In the genomic region with DNA sequence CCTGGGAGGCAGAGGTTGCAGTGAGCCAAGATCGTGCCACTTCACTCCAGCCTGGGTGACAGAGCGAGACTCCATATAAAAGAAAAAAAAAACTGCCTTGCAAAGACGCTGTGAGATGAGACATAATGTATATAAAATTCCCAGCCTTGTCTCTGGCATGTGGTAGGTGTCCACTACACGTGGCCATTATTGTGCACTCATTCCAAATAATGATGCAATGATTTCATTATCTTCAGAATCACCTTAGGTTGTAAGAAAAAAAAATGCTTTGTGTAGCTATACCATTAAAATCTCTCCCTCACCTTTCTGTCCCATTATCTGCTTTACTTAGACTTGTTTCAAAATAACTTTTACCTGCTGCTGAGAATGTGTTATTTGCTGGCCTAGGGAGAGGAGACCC, we compare ENCODE assay signal across 17 cellular contexts. TPM values are rescaled to one million over a fixed set of nuclear protein-coding genes. Genes with fewer than 3 reads are reported as not detected.
DNase-seq lines count a peak whose midpoint lies in the region; ATAC-seq and TF ChIP-seq lines count a peak whose summit lies in the region.
"Had no signal": no experiment of that assay in that cellular context is flagged by ENCODE, and none has a peak within 500 bp of the region (broad histone marks: within the 10 kb centered on the region; RNA-seq: fewer than 3 reads in every experiment).

No MANE protein-coding gene starts in this region.

- no peak overlapping the region for H3K4me3 Mint-ChIP-seq in endodermal cell
- H3K4me3 Mint-ChIP-seq: CD8-positive, alpha-beta T cell; HFFc6 had no signal

- DNase-seq in IMR-90 (no peak), endodermal cell (no peak), right lobe of liver (no peak), upper lobe of right lung (no peak), foreskin melanocyte (no peak), 8988T (no peak)
- DNase-seq: BE2C; CD8-positive, alpha-beta T cell; COR-L47; DMS153; DND-41; GDM1; HCEC 1CT; KBM-7 had no signal

- in situ Hi-C loops in IMR-90 (cut with MboI; ENCODE audit: low sequenced_read_pairs), result no loop called here

- H3K4me2 ChIP-seq in IMR-90 (ENCODE audit: low read depth, low read length), result no peak overlapping the region

- peaks cover 61% of the 10 kb centered on the region for H3K4me1 Mint-ChIP-seq in endodermal cell

- H3K18ac ChIP-seq in IMR-90 (ENCODE audit: low read depth, low read length), result no peak overlapping the region

- H3K4me3 ChIP-seq in IMR-90 (ENCODE audit: insufficient read depth, low read depth, low read length), result no peak overlapping the region
- no peak overlapping the region for H3K4me3 ChIP-seq in endodermal cell (ENCODE audit: low read length)
- H3K4me3 ChIP-seq in right lobe of liver, result no peak overlapping the region
- no peak overlapping the region for H3K4me3 ChIP-seq in upper lobe of right lung

- no peak overlapping the region for H2BK15ac ChIP-seq in IMR-90 (ENCODE audit: low read depth, low read length)

- dilution Hi-C loops in IMR-90 (cut with HindIII; ENCODE audit: low sequenced_read_pairs, unreplicated experiment), result no loop called here

- intact Hi-C loops in IMR-90 (cut with micrococcal nuclease), result no loop called here
- intact Hi-C loops in right lobe of liver (cut with DNase I), result no loop called here
- intact Hi-C loops in upper lobe of right lung (cut with DNase I), result no loop called here

- H2BK5ac ChIP-seq in IMR-90 (ENCODE audit: low read depth, low read length, poor library complexity, severe bottlenecking), result no peak overlapping the region

- H3K9me3 ChIP-seq in IMR-90 (ENCODE audit: control insufficient read depth, insufficient read depth, low read length) (no peaks in the 10 kb centered on the region), endodermal cell (ENCODE audit: control insufficient read depth, low read length) (no peaks in the 10 kb centered on the region), right lobe of liver (no peaks in the 10 kb centered on the region), upper lobe of right lung (no peaks in the 10 kb centered on the region)
- H3K9me3 ChIP-seq: BE2C had no signal

- no peak for TF ChIP-seq RAD21 in IMR-90 (IDR thresholded peaks at IDR 0.05; ENCODE audit: low read length)

- no peak overlapping the region for H2AK5ac ChIP-seq in IMR-90 (ENCODE audit: low read depth, low read length)

- BruUV-seq in IMR-90 (replicated peaks; lab: Mats Ljungman, UMichigan), result no TSS peak

- peaks cover 3% of the 10 kb centered on the region; the same call in 1 of the 2 replicates for H4K20me1 ChIP-seq in IMR-90 (ENCODE audit: insufficient read depth, low read length)

- no peaks in the 10 kb centered on the region for H3K36me3 ChIP-seq in IMR-90 (ENCODE audit: control insufficient read depth, insufficient read depth, low read length)
- H3K36me3 ChIP-seq in endodermal cell (ENCODE audit: control insufficient read depth, insufficient read depth, low read length), result no peaks in the 10 kb centered on the region
- no peaks in the 10 kb centered on the region for H3K36me3 ChIP-seq in right lobe of liver
- no peaks in the 10 kb centered on the region for H3K36me3 ChIP-seq in upper lobe of right lung
- H3K36me3 ChIP-seq: BE2C had no signal

- H3K4me1 ChIP-seq in IMR-90 (ENCODE audit: control insufficient read depth, insufficient read depth, low read length), result peaks cover 8% of the 10 kb centered on the region; the same call in 1 of the 2 replicates
- H3K4me1 ChIP-seq in endodermal cell (ENCODE audit: control insufficient read depth, insufficient read depth, low read length), result peaks cover 27% of the 10 kb centered on the region
- peaks cover 0 to 54% (median 13%) of the 10 kb centered on the region in 4 donors for H3K4me1 ChIP-seq in right lobe of liver
- peaks cover 52% of the 10 kb centered on the region for H3K4me1 ChIP-seq in upper lobe of right lung

- no CpG with 5 or more reads among the region's 4 CpGs for WGBS in IMR-90 (ENCODE audit: extremely low coverage in 2 of 2, insufficient read length in 1 of 2), 2 experiments
- 91 to 99% methylated on average over 4 of the region's 4 CpGs for WGBS in endodermal cell (ENCODE audit: insufficient coverage in 1 of 2, insufficient read length in 1 of 2), 2 experiments
- WGBS in right lobe of liver (ENCODE audit: insufficient coverage, low coverage, low lambda C conversion rate, missing lambda C conversion rate), result 67% methylated on average over 2 of the region's 4 CpGs

- H3K56ac ChIP-seq in IMR-90 (ENCODE audit: extremely low read depth, insufficient read depth, low read length), result no peak overlapping the region

- H2AK9ac ChIP-seq in IMR-90 (replicated peaks; ENCODE audit: low read depth, low read length, poor library complexity), result no peak overlapping the region

- H3K27me3 ChIP-seq in IMR-90 (ENCODE audit: control insufficient read depth, insufficient read depth, low read length) (peaks cover 28% of the 10 kb centered on the region), endodermal cell (ENCODE audit: control insufficient read depth, insufficient read depth, low read length, poor library complexity, severe bottlenecking) (no peaks in the 10 kb centered on the region), right lobe of liver (no peaks in the 10 kb centered on the region), upper lobe of right lung (no peaks in the 10 kb centered on the region)
- H3K27me3 ChIP-seq: BE2C had no signal

- H3K36me3 Mint-ChIP-seq in endodermal cell (ENCODE audit: low read depth), result no peaks in the 10 kb centered on the region
- H3K36me3 Mint-ChIP-seq: CD8-positive, alpha-beta T cell had no signal

- no peak overlapping the region for H2BK20ac ChIP-seq in IMR-90 (ENCODE audit: low read depth, low read length)

- H4K91ac ChIP-seq in IMR-90 (ENCODE audit: insufficient read depth, low read depth, low read length), result no peak overlapping the region

- no peak for TF ChIP-seq POLR2A in IMR-90 (IDR thresholded peaks at IDR 0.05; ENCODE audit: low read depth, low read length)
- TF ChIP-seq POLR2A in right lobe of liver (IDR thresholded peaks at IDR 0.05), result no peak

- H3K4ac ChIP-seq in IMR-90 (ENCODE audit: low read depth, low read length), result no peak overlapping the region

- H3K27me3 Mint-ChIP-seq in endodermal cell (ENCODE audit: insufficient read depth), result no peaks in the 10 kb centered on the region

- no peak overlapping the region for H4K8ac ChIP-seq in IMR-90 (ENCODE audit: low read depth in 2 of 2, low read length in 2 of 2)

- ATAC-seq in IMR-90 (ENCODE audit: low read depth), result no peak
- ATAC-seq in right lobe of liver, result no peak
- no peak for ATAC-seq in upper lobe of right lung
- no peak for ATAC-seq in GM18868 (IDR thresholded peaks at IDR 0.05; ENCODE audit: unreplicated experiment)
- ATAC-seq: CD8-positive, alpha-beta T cell had no signal

- H3K79me1 ChIP-seq in IMR-90 (ENCODE audit: low read depth in 1 of 2, low read length in 2 of 2), result no peaks in the 10 kb centered on the region

- no peak overlapping the region for H3K27ac Mint-ChIP-seq in endodermal cell
- H3K27ac Mint-ChIP-seq: CD8-positive, alpha-beta T cell; HFFc6 had no signal

- TF ChIP-seq CTCF in IMR-90 (conservative IDR thresholded peaks at IDR 0.05; ENCODE audit: low read depth, low read length) (no peak), endodermal cell (conservative IDR thresholded peaks at IDR 0.05) (no peak), right lobe of liver (IDR thresholded peaks at IDR 0.05) (no peak), upper lobe of right lung (IDR thresholded peaks at IDR 0.05) (no peak)

- H4K5ac ChIP-seq in IMR-90 (ENCODE audit: low read depth, low read length), result no peak overlapping the region

- H3K14ac ChIP-seq in IMR-90 (replicated peaks; ENCODE audit: low read depth, low read length), result no peak overlapping the region

- H3K27ac ChIP-seq in IMR-90 (ENCODE audit: insufficient read depth, low read length), result no peak overlapping the region
- H3K27ac ChIP-seq in endodermal cell (ENCODE audit: low read depth, low read length), result no peak overlapping the region
- peak overlapping the region in 2 of 3 donors; percentile 63 to 88 for H3K27ac ChIP-seq in right lobe of liver
- peak overlapping the region; percentile 55 for H3K27ac ChIP-seq in upper lobe of right lung
- H3K27ac ChIP-seq: C4-2B had no signal

- CTCF ChIA-PET in IMR-90 (lab: Yijun Ruan, JAX), result no interaction called here

- no peaks in the 10 kb centered on the region for H3K9me1 ChIP-seq in IMR-90 (ENCODE audit: insufficient read depth, low read length)

- no peak overlapping the region for H2BK120ac ChIP-seq in IMR-90 (ENCODE audit: low read depth, low read length)

- POLR2A ChIA-PET in IMR-90 (lab: Charles Lee; ENCODE audit: unreplicated experiment), result no interaction called here

- H3K9ac ChIP-seq in IMR-90 (ENCODE audit: low read depth, low read length) (no peak overlapping the region), endodermal cell (ENCODE audit: extremely low read depth, low read length, poor library complexity, severe bottlenecking) (peak overlapping the region; percentile 15)

- H3K23ac ChIP-seq in IMR-90 (ENCODE audit: low read depth, low read length), result no peak overlapping the region

- no peaks in the 10 kb centered on the region for H3K9me3 Mint-ChIP-seq in endodermal cell
- H3K9me3 Mint-ChIP-seq: CD8-positive, alpha-beta T cell; HFFc6 had no signal

- no peak overlapping the region for H2AFZ ChIP-seq in IMR-90 (replicated peaks; ENCODE audit: low read length, poor library complexity)

TF ChIP-seq in IMR-90, 13 proteins besides CTCF, POLR2A, EP300 and RAD21:
- TF ChIP-seq MXI1 (IDR thresholded peaks at IDR 0.05; ENCODE audit: borderline replicate concordance, low read depth, low read length) (no peak), CEBPB (IDR thresholded peaks at IDR 0.05; ENCODE audit: low read depth, low read length) (peak; percentile 22; the same call in 1 of the 2 replicates)

RNA-seq across cellular contexts. Expression of gene C11orf96, which starts 41.6 kb away (rescaled TPM):
- total RNA-seq in IMR-90 (2012; rRNA removed) (0.18 and 0.56 TPM in 2 replicates), endodermal cell (under 1 TPM in 1 of 2 donors, not detected in 1; 0.62 TPM), right lobe of liver (100 to 1,000 TPM in 1 of 6 experiments, 10 to 100 TPM in 2, 1 to 10 TPM in 3; 5.4 to 115 (median 27.7) TPM), upper lobe of right lung (139 TPM)
- polyA plus RNA-seq in IMR-90 (2012; rRNA removed), result 0.97 and 2.7 TPM in 2 replicates
- polyA plus RNA-seq in IMR-90 (2012; cell fraction: cytosol; rRNA removed), result 7.3 and 58.4 TPM in 2 replicates
- polyA plus RNA-seq in IMR-90 (2012; cell fraction: nucleus; rRNA removed; ENCODE audit: low replicate concordance), result 43.6 and 63.1 TPM in 2 replicates
- 5.8 TPM for polyA plus RNA-seq in endodermal cell (2013, experiment 1 of 2)
- polyA plus RNA-seq in endodermal cell (2013, experiment 2 of 2), result 4.9 TPM

Comparison
In these comparisons a context has a peak if more than half of its experiments do, and no peak if none do; other contexts are left out.
1. H3K27ac ChIP-seq: peak in right lobe of liver (2 of 3) and upper lobe of right lung (single experiment); none in IMR-90 (single experiment) and endodermal cell (single experiment).